In the genomic region with DNA sequence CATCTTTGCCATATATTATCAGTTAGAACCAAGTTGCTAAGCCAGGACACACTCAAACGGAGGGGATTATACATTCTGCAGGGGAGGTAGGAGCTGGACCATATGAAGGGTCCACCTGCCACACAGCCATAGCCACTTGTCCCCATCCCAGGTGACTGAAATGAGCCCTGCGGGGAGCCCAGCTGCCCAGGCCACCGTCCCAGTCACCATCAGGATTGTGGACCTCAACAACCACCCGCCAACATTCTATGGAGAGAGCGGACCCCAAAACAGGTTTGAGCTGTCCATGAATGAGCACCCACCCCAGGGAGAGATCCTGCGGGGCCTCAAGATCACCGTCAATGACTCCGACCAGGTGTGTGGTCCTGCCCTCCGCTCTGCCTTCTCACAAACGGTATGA, we compare ENCODE assay signal across 37 cellular contexts. TPM values are rescaled to one million over a fixed set of nuclear protein-coding genes. Genes with fewer than 3 reads are reported as not detected.
"Had no signal": no experiment of that assay in that cellular context is flagged by ENCODE, and none has a peak within 500 bp of the region (broad histone marks: within the 10 kb centered on the region; RNA-seq: fewer than 3 reads in every experiment).

No MANE protein-coding gene starts in this region.

- H3K4me1 ChIP-seq: ascending aorta had no signal

- H3K27ac ChIP-seq: ascending aorta, cardiac muscle cell, VCaP had no signal

- H3K4me3 Mint-ChIP-seq: activated B cell treated with CpG ODN at 0.5 μM for 24 hours; activated CD4-positive, alpha-beta memory T cell treated with anti-CD3 and anti-CD28 coated beads for 36 hours; activated CD4-positive, alpha-beta T cell treated with anti-CD3 and anti-CD28 coated beads, Interleukin-2, amount 10 ng/mL, durations not matched to agents 24 days and 14 days; activated CD8-positive, alpha-beta memory T cell treated with anti-CD3 and anti-CD28 coated beads, Interleukin-2, amount 10 ng/mL, durations not matched to agents 7 days and 5 days; activated CD8-positive, alpha-beta T cell treated with anti-CD3 and anti-CD28 coated beads for 36 hours; activated naive CD4-positive, alpha-beta T cell treated with anti-CD3 and anti-CD28 coated beads for 36 hours; activated naive CD8-positive, alpha-beta T cell; activated naive CD8-positive, alpha-beta T cell treated with anti-CD3 and anti-CD28 coated beads, Interleukin-2, amount 10 ng/mL, durations not matched to agents 7 days and 5 days; activated naive CD8-positive, alpha-beta T cell treated with anti-CD3 and anti-CD28 coated beads, Interleukin-2, amount 50 U/mL, for 24 hours; activated T-cell treated with anti-CD3 and anti-CD28 coated beads, Interleukin-2, amount 50 U/mL, for 4 hours; activated T-cell treated with anti-CD3 and anti-CD28 coated beads, Interleukin-2, amount 50 U/mL, for 72 hours; activated T-helper 1 cell treated with anti-CD3 and anti-CD28 coated beads, Interleukin-12 subunit alpha, Interleukin-12 subunit beta, Interleukin-2, Interleukin-4 antibody, amounts not matched to agents 30 ng/mL and 10 ng/mL and 1 ng/mL, durations not matched to agents 14 hours and 24 hours and 36 hours; activated T-helper 17 cell treated with anti-CD3 and anti-CD28 coated beads, Interleukin-2, amount 50 U/mL, for 72 hours; brain; T-helper 1 cell treated with Interleukin-12 subunit alpha and Interleukin-12 subunit beta and Interleukin-4 antibody, amounts not matched to agents 30 μg/mL and 1 μg/mL, for 36 hours; T-helper 2 cell treated with Interferon-gamma antibody and Interleukin-4, amounts not matched to agents 5 μg/mL and 100 μg/mL, for 36 hours had no signal

- ATAC-seq: activated CD8-positive, alpha-beta memory T cell treated with anti-CD3 and anti-CD28 coated beads, Interleukin-2, amount 10 ng/mL, durations not matched to agents 7 days and 5 days; activated CD8-positive, alpha-beta T cell treated with anti-CD3 and anti-CD28 coated beads for 36 hours; activated naive CD8-positive, alpha-beta T cell treated with anti-CD3 and anti-CD28 coated beads, Interleukin-2, amount 50 U/mL, for 24 hours; activated T-cell treated with anti-CD3 and anti-CD28 coated beads, Interleukin-2, amount 50 U/mL, for 4 hours; activated T-cell treated with anti-CD3 and anti-CD28 coated beads, Interleukin-2, amount 50 U/mL, for 72 hours; activated T-helper 17 cell treated with anti-CD3 and anti-CD28 coated beads, Interleukin-2, amount 50 U/mL, for 72 hours had no signal

- H3K4me3 ChIP-seq: ascending aorta, cardiac muscle cell had no signal

- H3K4me1 Mint-ChIP-seq: activated B cell treated with CpG ODN at 0.5 μM for 24 hours; activated CD4-positive, alpha-beta T cell treated with anti-CD3 and anti-CD28 coated beads, Interleukin-2, amount 10 ng/mL, durations not matched to agents 24 days and 14 days; activated CD8-positive, alpha-beta memory T cell treated with anti-CD3 and anti-CD28 coated beads, Interleukin-2, amount 10 ng/mL, durations not matched to agents 7 days and 5 days; activated naive CD8-positive, alpha-beta T cell treated with anti-CD3 and anti-CD28 coated beads, Interleukin-2, amount 50 U/mL, for 24 hours; activated T-helper 17 cell treated with anti-CD3 and anti-CD28 coated beads, Interleukin-2, amount 50 U/mL, for 72 hours; brain had no signal

- H3K9me3 ChIP-seq: ascending aorta had no signal

- H3K36me3 Mint-ChIP-seq: activated CD4-positive, alpha-beta memory T cell treated with anti-CD3 and anti-CD28 coated beads for 36 hours; activated CD8-positive, alpha-beta memory T cell treated with anti-CD3 and anti-CD28 coated beads, Interleukin-2, amount 10 ng/mL, durations not matched to agents 7 days and 5 days; activated naive CD8-positive, alpha-beta T cell; activated naive CD8-positive, alpha-beta T cell treated with anti-CD3 and anti-CD28 coated beads, Interleukin-2, amount 10 ng/mL, durations not matched to agents 7 days and 5 days; brain had no signal

- H3K27me3 Mint-ChIP-seq: brain had no signal

- H3K9me3 Mint-ChIP-seq: activated B cell treated with CpG ODN at 0.5 μM for 24 hours; activated CD4-positive, alpha-beta memory T cell treated with anti-CD3 and anti-CD28 coated beads for 36 hours; activated CD4-positive, alpha-beta T cell treated with anti-CD3 and anti-CD28 coated beads, Interleukin-2, amount 10 ng/mL, durations not matched to agents 24 days and 14 days; activated CD8-positive, alpha-beta T cell treated with anti-CD3 and anti-CD28 coated beads for 36 hours; activated naive CD4-positive, alpha-beta T cell treated with anti-CD3 and anti-CD28 coated beads for 36 hours; activated naive CD8-positive, alpha-beta T cell treated with anti-CD3 and anti-CD28 coated beads, Interleukin-2, amount 10 ng/mL, durations not matched to agents 7 days and 5 days; activated naive CD8-positive, alpha-beta T cell treated with anti-CD3 and anti-CD28 coated beads, Interleukin-2, amount 50 U/mL, for 24 hours; activated T-cell treated with anti-CD3 and anti-CD28 coated beads, Interleukin-2, amount 50 U/mL, for 4 hours; activated T-cell treated with anti-CD3 and anti-CD28 coated beads, Interleukin-2, amount 50 U/mL, for 72 hours; activated T-helper 1 cell treated with anti-CD3 and anti-CD28 coated beads, Interleukin-12 subunit alpha, Interleukin-12 subunit beta, Interleukin-2, Interleukin-4 antibody, amounts not matched to agents 30 ng/mL and 10 ng/mL and 1 ng/mL, durations not matched to agents 14 hours and 24 hours and 36 hours; activated T-helper 17 cell treated with anti-CD3 and anti-CD28 coated beads, Interleukin-2, amount 50 U/mL, for 72 hours; brain; T-helper 1 cell treated with Interleukin-12 subunit alpha and Interleukin-12 subunit beta and Interleukin-4 antibody, amounts not matched to agents 30 μg/mL and 1 μg/mL, for 36 hours; T-helper 2 cell treated with Interferon-gamma antibody and Interleukin-4, amounts not matched to agents 5 μg/mL and 100 μg/mL, for 36 hours had no signal

- H3K36me3 ChIP-seq: ascending aorta, cardiac muscle cell had no signal

- H3K27ac Mint-ChIP-seq: activated B cell treated with CpG ODN at 0.5 μM for 24 hours; activated CD4-positive, alpha-beta memory T cell treated with anti-CD3 and anti-CD28 coated beads for 36 hours; activated CD4-positive, alpha-beta T cell treated with anti-CD3 and anti-CD28 coated beads, Interleukin-2, amount 10 ng/mL, durations not matched to agents 24 days and 14 days; activated CD8-positive, alpha-beta memory T cell treated with anti-CD3 and anti-CD28 coated beads, Interleukin-2, amount 10 ng/mL, durations not matched to agents 7 days and 5 days; activated CD8-positive, alpha-beta T cell treated with anti-CD3 and anti-CD28 coated beads for 36 hours; activated naive CD4-positive, alpha-beta T cell treated with anti-CD3 and anti-CD28 coated beads for 36 hours; activated naive CD8-positive, alpha-beta T cell; activated naive CD8-positive, alpha-beta T cell treated with anti-CD3 and anti-CD28 coated beads, Interleukin-2, amount 10 ng/mL, durations not matched to agents 7 days and 5 days; activated naive CD8-positive, alpha-beta T cell treated with anti-CD3 and anti-CD28 coated beads, Interleukin-2, amount 50 U/mL, for 24 hours; activated T-cell treated with anti-CD3 and anti-CD28 coated beads, Interleukin-2, amount 50 U/mL, for 72 hours; activated T-helper 1 cell treated with anti-CD3 and anti-CD28 coated beads, Interleukin-12 subunit alpha, Interleukin-12 subunit beta, Interleukin-2, Interleukin-4 antibody, amounts not matched to agents 30 ng/mL and 10 ng/mL and 1 ng/mL, durations not matched to agents 14 hours and 24 hours and 36 hours; activated T-helper 17 cell treated with anti-CD3 and anti-CD28 coated beads, Interleukin-2, amount 50 U/mL, for 72 hours; brain; T-helper 1 cell treated with Interleukin-12 subunit alpha and Interleukin-12 subunit beta and Interleukin-4 antibody, amounts not matched to agents 30 μg/mL and 1 μg/mL, for 36 hours; T-helper 2 cell treated with Interferon-gamma antibody and Interleukin-4, amounts not matched to agents 5 μg/mL and 100 μg/mL, for 36 hours had no signal

- DNase-seq: activated B cell treated with CpG ODN at 0.5 μM for 24 hours; activated CD4-positive, alpha-beta memory T cell treated with anti-CD3 and anti-CD28 coated beads for 36 hours; activated CD4-positive, alpha-beta T cell treated with anti-CD3 and anti-CD28 coated beads for 4 hours; activated CD4-positive, alpha-beta T cell treated with anti-CD3 and anti-CD28 coated beads, Interleukin-2, amount 10 ng/mL, durations not matched to agents 24 days and 14 days; activated CD4-positive, alpha-beta T cell treated with anti-CD3 and anti-CD28 coated beads, Interleukin-2, amount 50 U/mL, for 1 hour; activated CD4-positive, alpha-beta T cell treated with anti-CD3 and anti-CD28 coated beads, Interleukin-2, amount 50 U/mL, for 4 hours; activated CD4-positive, CD25-positive, alpha-beta regulatory T cell treated with anti-CD3 and anti-CD28 coated beads, Interleukin-2, amount 50 U/mL, for 72 hours; activated CD8-positive, alpha-beta memory T cell treated with anti-CD3 and anti-CD28 coated beads, Interleukin-2, amount 10 ng/mL, durations not matched to agents 7 days and 5 days; activated CD8-positive, alpha-beta T cell treated with anti-CD3 and anti-CD28 coated beads for 36 hours; activated gamma-delta T cell treated with Interleukin-2 at 50 U/mL for 16 hours; activated naive CD4-positive, alpha-beta T cell; activated naive CD4-positive, alpha-beta T cell treated with anti-CD3 and anti-CD28 coated beads for 36 hours; activated naive CD4-positive, alpha-beta T cell treated with anti-CD3 and anti-CD28 coated beads, Interleukin-2, amount 50 U/mL, for 16 hours; activated naive CD8-positive, alpha-beta T cell treated with anti-CD3 and anti-CD28 coated beads, Interleukin-2, amount 10 ng/mL, durations not matched to agents 7 days and 5 days; activated naive CD8-positive, alpha-beta T cell treated with anti-CD3 and anti-CD28 coated beads, Interleukin-2, amount 50 U/mL, for 24 hours; activated T-cell treated with anti-CD3 and anti-CD28 coated beads for 4 hours; activated T-cell treated with anti-CD3 and anti-CD28 coated beads, Interleukin-2, amount 50 U/mL, for 1 hour; activated T-cell treated with anti-CD3 and anti-CD28 coated beads, Interleukin-2, amount 50 U/mL, for 4 hours; activated T-cell treated with anti-CD3 and anti-CD28 coated beads, Interleukin-2, amount 50 U/mL, for 72 hours; amygdala; anterior cingulate cortex; central memory CD4-positive, alpha-beta T cell; SW 1271; T-helper 1 cell; T-helper 2 cell; T-helper 9 cell had no signal

- H3K27me3 ChIP-seq: ascending aorta had no signal

RNA-seq across cellular contexts. Expression of gene CDHR1, which starts 13.7 kb away (rescaled TPM):
- total RNA-seq: ascending aorta had no signal

RNA-seq across cellular contexts. Expression of gene LRIT2, which starts 17.3 kb away (rescaled TPM):
- total RNA-seq: activated B cell treated with CpG ODN at 0.5 μM for 24 hours; activated CD4-positive, alpha-beta memory T cell treated with anti-CD3 and anti-CD28 coated beads for 36 hours; activated CD4-positive, alpha-beta T cell treated with anti-CD3 and anti-CD28 coated beads, Interleukin-2, amount 10 ng/mL, durations not matched to agents 24 days and 14 days; activated CD8-positive, alpha-beta memory T cell treated with anti-CD3 and anti-CD28 coated beads, Interleukin-2, amount 10 ng/mL, durations not matched to agents 7 days and 5 days; activated CD8-positive, alpha-beta T cell treated with anti-CD3 and anti-CD28 coated beads for 36 hours; activated naive CD4-positive, alpha-beta T cell treated with anti-CD3 and anti-CD28 coated beads for 36 hours; activated naive CD8-positive, alpha-beta T cell treated with anti-CD3 and anti-CD28 coated beads, Interleukin-2, amount 10 ng/mL, durations not matched to agents 7 days and 5 days; activated T-cell treated with anti-CD3 and anti-CD28 coated beads, Interleukin-2, amount 50 U/mL, for 4 hours; activated T-cell treated with anti-CD3 and anti-CD28 coated beads, Interleukin-2, amount 50 U/mL, for 72 hours; activated T-helper 1 cell treated with anti-CD3 and anti-CD28 coated beads, Interleukin-12 subunit alpha, Interleukin-12 subunit beta, Interleukin-2, Interleukin-4 antibody, amounts not matched to agents 30 ng/mL and 10 ng/mL and 1 ng/mL, durations not matched to agents 14 hours and 24 hours and 36 hours; activated T-helper 17 cell treated with anti-CD3 and anti-CD28 coated beads, Interleukin-2, amount 50 U/mL, for 72 hours; ascending aorta; bronchial epithelial cell; cardiac muscle cell had no signal
- polyA plus RNA-seq: adipose tissue, cardiac muscle cell had no signal

RNA-seq across cellular contexts. Expression of gene LRIT1, which starts 33.3 kb away (rescaled TPM):
- total RNA-seq: activated B cell treated with CpG ODN at 0.5 μM for 24 hours; activated CD4-positive, alpha-beta memory T cell treated with anti-CD3 and anti-CD28 coated beads for 36 hours; activated CD4-positive, alpha-beta T cell treated with anti-CD3 and anti-CD28 coated beads, Interleukin-2, amount 10 ng/mL, durations not matched to agents 24 days and 14 days; activated CD8-positive, alpha-beta memory T cell treated with anti-CD3 and anti-CD28 coated beads, Interleukin-2, amount 10 ng/mL, durations not matched to agents 7 days and 5 days; activated CD8-positive, alpha-beta T cell treated with anti-CD3 and anti-CD28 coated beads for 36 hours; activated naive CD4-positive, alpha-beta T cell treated with anti-CD3 and anti-CD28 coated beads for 36 hours; activated naive CD8-positive, alpha-beta T cell treated with anti-CD3 and anti-CD28 coated beads, Interleukin-2, amount 10 ng/mL, durations not matched to agents 7 days and 5 days; activated T-cell treated with anti-CD3 and anti-CD28 coated beads, Interleukin-2, amount 50 U/mL, for 4 hours; activated T-cell treated with anti-CD3 and anti-CD28 coated beads, Interleukin-2, amount 50 U/mL, for 72 hours; activated T-helper 1 cell treated with anti-CD3 and anti-CD28 coated beads, Interleukin-12 subunit alpha, Interleukin-12 subunit beta, Interleukin-2, Interleukin-4 antibody, amounts not matched to agents 30 ng/mL and 10 ng/mL and 1 ng/mL, durations not matched to agents 14 hours and 24 hours and 36 hours; activated T-helper 17 cell treated with anti-CD3 and anti-CD28 coated beads, Interleukin-2, amount 50 U/mL, for 72 hours; ascending aorta; bronchial epithelial cell; cardiac muscle cell had no signal
- polyA plus RNA-seq: adipose tissue, cardiac muscle cell had no signal

RNA-seq across cellular contexts. Expression of gene GPR15LG, which starts 34.4 kb away (rescaled TPM):
- total RNA-seq: activated B cell treated with CpG ODN at 0.5 μM for 24 hours; activated CD4-positive, alpha-beta memory T cell treated with anti-CD3 and anti-CD28 coated beads for 36 hours; activated CD4-positive, alpha-beta T cell treated with anti-CD3 and anti-CD28 coated beads, Interleukin-2, amount 10 ng/mL, durations not matched to agents 24 days and 14 days; activated CD8-positive, alpha-beta memory T cell treated with anti-CD3 and anti-CD28 coated beads, Interleukin-2, amount 10 ng/mL, durations not matched to agents 7 days and 5 days; activated CD8-positive, alpha-beta T cell treated with anti-CD3 and anti-CD28 coated beads for 36 hours; activated naive CD4-positive, alpha-beta T cell treated with anti-CD3 and anti-CD28 coated beads for 36 hours; activated naive CD8-positive, alpha-beta T cell treated with anti-CD3 and anti-CD28 coated beads, Interleukin-2, amount 10 ng/mL, durations not matched to agents 7 days and 5 days; activated T-cell treated with anti-CD3 and anti-CD28 coated beads, Interleukin-2, amount 50 U/mL, for 4 hours; activated T-cell treated with anti-CD3 and anti-CD28 coated beads, Interleukin-2, amount 50 U/mL, for 72 hours; activated T-helper 1 cell treated with anti-CD3 and anti-CD28 coated beads, Interleukin-12 subunit alpha, Interleukin-12 subunit beta, Interleukin-2, Interleukin-4 antibody, amounts not matched to agents 30 ng/mL and 10 ng/mL and 1 ng/mL, durations not matched to agents 14 hours and 24 hours and 36 hours; activated T-helper 17 cell treated with anti-CD3 and anti-CD28 coated beads, Interleukin-2, amount 50 U/mL, for 72 hours; ascending aorta; cardiac muscle cell had no signal
- polyA plus RNA-seq: cardiac muscle cell had no signal

RNA-seq across cellular contexts. Expression of gene RGR, which starts 36.8 kb away (rescaled TPM):
- total RNA-seq: activated B cell treated with CpG ODN at 0.5 μM for 24 hours; activated CD4-positive, alpha-beta memory T cell treated with anti-CD3 and anti-CD28 coated beads for 36 hours; activated CD4-positive, alpha-beta T cell treated with anti-CD3 and anti-CD28 coated beads, Interleukin-2, amount 10 ng/mL, durations not matched to agents 24 days and 14 days; activated CD8-positive, alpha-beta memory T cell treated with anti-CD3 and anti-CD28 coated beads, Interleukin-2, amount 10 ng/mL, durations not matched to agents 7 days and 5 days; activated CD8-positive, alpha-beta T cell treated with anti-CD3 and anti-CD28 coated beads for 36 hours; activated naive CD4-positive, alpha-beta T cell treated with anti-CD3 and anti-CD28 coated beads for 36 hours; activated naive CD8-positive, alpha-beta T cell treated with anti-CD3 and anti-CD28 coated beads, Interleukin-2, amount 10 ng/mL, durations not matched to agents 7 days and 5 days; activated T-cell treated with anti-CD3 and anti-CD28 coated beads, Interleukin-2, amount 50 U/mL, for 4 hours; activated T-cell treated with anti-CD3 and anti-CD28 coated beads, Interleukin-2, amount 50 U/mL, for 72 hours; activated T-helper 1 cell treated with anti-CD3 and anti-CD28 coated beads, Interleukin-12 subunit alpha, Interleukin-12 subunit beta, Interleukin-2, Interleukin-4 antibody, amounts not matched to agents 30 ng/mL and 10 ng/mL and 1 ng/mL, durations not matched to agents 14 hours and 24 hours and 36 hours; activated T-helper 17 cell treated with anti-CD3 and anti-CD28 coated beads, Interleukin-2, amount 50 U/mL, for 72 hours; ascending aorta; bronchial epithelial cell; cardiac muscle cell had no signal
- polyA plus RNA-seq: cardiac muscle cell had no signal
